In the genomic region with DNA sequence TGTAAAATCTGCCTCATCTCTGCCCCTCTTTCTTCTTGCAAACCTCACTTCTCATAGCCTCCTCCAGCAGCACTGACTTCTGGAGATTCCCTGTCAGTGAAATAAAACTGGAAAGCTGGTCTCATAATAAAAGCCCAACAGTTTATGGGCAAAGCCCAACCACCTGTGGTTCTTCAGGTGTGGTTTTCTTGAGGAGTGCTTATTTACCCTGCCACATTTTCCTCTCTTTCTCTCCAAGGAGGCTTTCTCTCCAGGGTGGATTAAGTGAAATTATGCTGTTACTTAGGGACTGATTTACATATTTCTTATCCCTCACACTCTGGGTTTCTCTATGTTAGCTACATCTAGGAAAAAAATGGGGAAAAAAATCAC, we compare ENCODE assay signal across 17 cellular contexts. TPM values are rescaled to one million over a fixed set of nuclear protein-coding genes. Genes with fewer than 3 reads are reported as not detected.
DNase-seq lines count a peak whose midpoint lies in the region; ATAC-seq and TF ChIP-seq lines count a peak whose summit lies in the region.
"Had no signal": no experiment of that assay in that cellular context is flagged by ENCODE, and none has a peak within 500 bp of the region (broad histone marks: within the 10 kb centered on the region; RNA-seq: fewer than 3 reads in every experiment).

No MANE protein-coding gene starts in this region.

- H3K27me3 ChIP-seq in RWPE2 (ENCODE audit: insufficient read depth, poor library complexity, severe bottlenecking) = no peaks in the 10 kb centered on the region
- H3K27me3 ChIP-seq in left lung = no peaks in the 10 kb centered on the region
- no peaks in the 10 kb centered on the region for H3K27me3 ChIP-seq in testis

- TF ChIP-seq CTCF in RWPE2 (IDR thresholded peaks at IDR 0.05; ENCODE audit: poor library complexity, severe bottlenecking) = no peak
- no peak for TF ChIP-seq CTCF in left lung (IDR thresholded peaks at IDR 0.05)
- TF ChIP-seq CTCF in testis (IDR thresholded peaks at IDR 0.05) = no peak

- POLR2A ChIA-PET in HEK293T (lab: Yijun Ruan, JAX) = no interaction called here

- H3K4me1 ChIP-seq in RWPE2 (ENCODE audit: insufficient read depth, poor library complexity, severe bottlenecking) = peaks cover 38% of the 10 kb centered on the region
- H3K4me1 ChIP-seq in left lung = no peaks in the 10 kb centered on the region
- H3K4me1 ChIP-seq in testis = no peaks in the 10 kb centered on the region

- H3K27ac ChIP-seq in RWPE2 (ENCODE audit: poor library complexity, severe bottlenecking) (peak overlapping the region; percentile 32), left lung (no peak overlapping the region), testis (no peak overlapping the region)

- H3K36me3 ChIP-seq in RWPE2 (ENCODE audit: low read depth) (no peaks in the 10 kb centered on the region), left lung (no peaks in the 10 kb centered on the region), testis (ENCODE audit: low read depth, missing control alignments) (no peaks in the 10 kb centered on the region)

- CTCF ChIA-PET in HEK293T (lab: Yijun Ruan, JAX) = no interaction called here

- H3K9me3 ChIP-seq in RWPE2 (ENCODE audit: severe bottlenecking) (no peaks in the 10 kb centered on the region), left lung (no peaks in the 10 kb centered on the region), testis (no peaks in the 10 kb centered on the region)

- intact Hi-C loops in left lung (cut with DNase I) = no loop called here
- intact Hi-C loops in testis (cut with DNase I; ENCODE audit: low total_unique reads) = no loop called here

- DNase-seq in NCI-H146 (lab: John Stamatoyannopoulos, UW) = peak; percentile 32
- no peak for DNase-seq in NCI-H146 treated with DMSO at 0.1 percent for 48 hours (lab: John Stamatoyannopoulos, UW; ENCODE audit: unreplicated experiment)
- no peak for DNase-seq in HEK293T (ENCODE audit: extremely low spot score)
- no peak for DNase-seq in RWPE2 (ENCODE audit: low spot score)
- DNase-seq in left lung = no peak
- no peak for DNase-seq in testis
- DNase-seq: activated CD8-positive, alpha-beta memory T cell treated with anti-CD3 and anti-CD28 coated beads, Interleukin-2, amount 50 U/mL, for 48 hours; activated naive CD4-positive, alpha-beta T cell treated with anti-CD3 and anti-CD28 coated beads, Interleukin-2, amount 50 U/mL, for 16 hours; CD4-positive, alpha-beta T cell; NCI-H1930; right cardiac atrium; stimulated activated CD4-positive, alpha-beta T cell treated with anti-CD3 and anti-CD28 coated beads, Interleukin-2, amount 100 ng/mL, for 24 hours; trophoblast cell had no signal

- H3K4me3 ChIP-seq in RWPE2 (ENCODE audit: severe bottlenecking) (no peak overlapping the region), left lung (no peak overlapping the region), testis (no peak overlapping the region)
- H3K4me3 ChIP-seq: lung had no signal

- no peak for TF ChIP-seq POLR2A in testis (IDR thresholded peaks at IDR 0.05)

- ATAC-seq in RWPE2 (ENCODE audit: low read depth) (peak; percentile 31; the same call in 2 of the 3 replicates), left lung (peak; percentile 57), GM18858 (IDR thresholded peaks at IDR 0.05; ENCODE audit: unreplicated experiment) (no peak), HG02763 (IDR thresholded peaks at IDR 0.05; ENCODE audit: unreplicated experiment) (no peak)
- ATAC-seq: activated CD4-positive, CD25-positive, alpha-beta regulatory T cell treated with anti-CD3 and anti-CD28 coated beads, Interleukin-2, amount 50 U/mL, for 24 hours; right cardiac atrium had no signal

TF ChIP-seq in HEK293T, 16 proteins besides CTCF, POLR2A, EP300 and RAD21:
- no peak for TF ChIP-seq LEF1 (IDR thresholded peaks at IDR 0.05; ENCODE audit: borderline replicate concordance)
- TF ChIP-seq, protein P1, sequence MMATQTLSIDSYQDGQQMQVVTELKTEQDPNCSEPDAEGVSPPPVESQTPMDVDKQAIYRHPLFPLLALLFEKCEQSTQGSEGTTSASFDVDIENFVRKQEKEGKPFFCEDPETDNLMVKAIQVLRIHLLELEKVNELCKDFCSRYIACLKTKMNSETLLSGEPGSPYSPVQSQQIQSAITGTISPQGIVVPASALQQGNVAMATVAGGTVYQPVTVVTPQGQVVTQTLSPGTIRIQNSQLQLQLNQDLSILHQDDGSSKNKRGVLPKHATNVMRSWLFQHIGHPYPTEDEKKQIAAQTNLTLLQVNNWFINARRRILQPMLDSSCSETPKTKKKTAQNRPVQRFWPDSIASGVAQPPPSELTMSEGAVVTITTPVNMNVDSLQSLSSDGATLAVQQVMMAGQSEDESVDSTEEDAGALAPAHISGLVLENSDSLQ (IDR thresholded peaks at IDR 0.05) = peak; percentile 27; the same call in 1 of the 2 replicates
- TF ChIP-seq HDGF (IDR thresholded peaks at IDR 0.05; ENCODE audit: borderline replicate concordance) = no peak
- no peak for TF ChIP-seq FOXK2 (IDR thresholded peaks at IDR 0.05)
- TF ChIP-seq CTBP1 (IDR thresholded peaks at IDR 0.05; ENCODE audit: borderline replicate concordance) = no peak

RNA-seq across cellular contexts. Expression of a gene that starts 4.7 kb away (rescaled TPM):
- 1 to 10 TPM; 1.8 to 2.6 TPM for total RNA-seq in left lung
- 1 to 10 TPM; 2.7 TPM for total RNA-seq in testis
- polyA plus RNA-seq in testis (ENCODE audit: insufficient read depth, low read depth, low replicate concordance) = 1.9 TPM

RNA-seq across cellular contexts. Expression of a gene that starts 59.6 kb away (rescaled TPM):
- total RNA-seq in left lung (10 to 100 TPM; 71.9 to 85.9 TPM), testis (10 to 100 TPM; 59.4 to 62.2 TPM)
- polyA plus RNA-seq in testis (ENCODE audit: insufficient read depth, low read depth, low replicate concordance) = 34.5 TPM

Comparison
In these comparisons a context has a peak if more than half of its experiments do, and no peak if none do; other contexts are left out.
1. ATAC-seq: peak in RWPE2 (single experiment) and left lung (single experiment); none in GM18858 (single experiment) and HG02763 (single experiment).